Comparison of ENCODE assay signal across 8 cellular contexts in the genomic region with DNA sequence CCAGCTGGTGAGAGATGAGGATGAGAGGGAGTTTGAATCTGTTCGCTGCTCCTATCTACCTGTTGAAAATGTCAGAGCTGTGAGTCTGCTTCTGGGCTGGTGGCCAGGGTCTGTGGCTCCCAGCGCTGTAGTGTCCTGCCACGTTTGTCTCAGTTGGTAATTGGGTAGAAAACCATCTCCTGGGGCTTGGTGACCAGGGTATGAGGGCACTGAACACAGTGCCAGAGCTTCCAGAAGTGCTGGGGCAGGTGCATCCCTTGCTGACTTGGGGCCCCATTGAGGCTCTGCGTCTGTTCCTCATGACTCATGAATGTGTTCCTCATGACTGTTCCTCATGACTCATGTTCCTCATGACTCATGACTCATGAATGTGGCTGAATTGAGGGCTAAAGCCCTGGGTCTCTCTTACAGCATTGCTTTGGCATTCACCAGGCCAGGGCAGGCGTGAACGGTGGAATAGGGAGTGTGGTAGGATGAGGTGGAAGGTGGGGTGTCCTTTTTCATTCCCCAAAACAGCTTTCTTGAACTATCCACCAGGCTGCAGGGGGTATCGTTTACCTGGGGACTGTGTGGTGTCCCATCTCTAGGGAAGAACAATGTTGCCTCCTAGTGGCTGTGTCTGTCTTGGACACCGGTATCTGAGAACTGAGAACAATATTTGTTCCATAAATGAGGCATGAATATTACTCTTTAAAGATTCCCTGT.
A peak's percentile ranks its signal among the peaks of the same experiment; 100 is the strongest.
DNase-seq lines count a peak whose midpoint lies in the region; ATAC-seq lines count a peak whose summit lies in the region.

No MANE protein-coding gene starts in this region.

- no peak overlapping the region for H3K4me3 ChIP-seq in right cardiac atrium (ENCODE audit: low read length)

- no peak overlapping the region for H3K27ac Mint-ChIP-seq in activated naive CD8-positive, alpha-beta T cell treated with anti-CD3 and anti-CD28 coated beads, Interleukin-2, amount 10 ng/mL, durations not matched to agents 7 days and 5 days

- no peak overlapping the region for H3K27ac ChIP-seq in right cardiac atrium (ENCODE audit: low read length)

- no peaks in the 10 kb centered on the region for H3K36me3 Mint-ChIP-seq in activated naive CD8-positive, alpha-beta T cell treated with anti-CD3 and anti-CD28 coated beads, Interleukin-2, amount 10 ng/mL, durations not matched to agents 7 days and 5 days

- POLR2A ChIA-PET in activated naive CD8-positive, alpha-beta T cell treated with anti-CD3 and anti-CD28 coated beads, Interleukin-2, amount 10 ng/mL, durations not matched to agents 7 days and 5 days (lab: Charles Lee): no interaction called here

- no peaks in the 10 kb centered on the region for H3K9me3 Mint-ChIP-seq in activated naive CD8-positive, alpha-beta T cell treated with anti-CD3 and anti-CD28 coated beads, Interleukin-2, amount 10 ng/mL, durations not matched to agents 7 days and 5 days

- peaks cover 4% of the 10 kb centered on the region for H3K4me1 Mint-ChIP-seq in activated naive CD8-positive, alpha-beta T cell treated with anti-CD3 and anti-CD28 coated beads, Interleukin-2, amount 10 ng/mL, durations not matched to agents 7 days and 5 days

- intact Hi-C loops in right cardiac atrium (cut with DNase I): no loop called here

- 60% methylated on average over 8 of the region's 8 CpGs for whole genome bisulfite sequencing in right cardiac atrium

- peak; percentile 82 for ATAC-seq in GM19025 (IDR thresholded peaks at IDR 0.05; ENCODE audit: low read depth, unreplicated experiment)
- peak; percentile 75 for ATAC-seq in HG03139 (IDR thresholded peaks at IDR 0.05; ENCODE audit: unreplicated experiment)
- peak; percentile 47 for ATAC-seq in activated naive CD8-positive, alpha-beta T cell treated with anti-CD3 and anti-CD28 coated beads, Interleukin-2, amount 10 ng/mL, durations not matched to agents 7 days and 5 days (ENCODE audit: low read depth)
- ATAC-seq in right cardiac atrium: peak; percentile 77 to 94
- ATAC-seq in GM19324 (IDR thresholded peaks at IDR 0.05; ENCODE audit: low FRiP score, unreplicated experiment): no peak

- peaks cover 3% of the 10 kb centered on the region for H3K27me3 Mint-ChIP-seq in activated naive CD8-positive, alpha-beta T cell treated with anti-CD3 and anti-CD28 coated beads, Interleukin-2, amount 10 ng/mL, durations not matched to agents 7 days and 5 days

- H3K4me1 ChIP-seq in right cardiac atrium (ENCODE audit: control insufficient read depth, insufficient read depth, low read length): no peaks in the 10 kb centered on the region

- H3K4me3 Mint-ChIP-seq in activated naive CD8-positive, alpha-beta T cell treated with anti-CD3 and anti-CD28 coated beads, Interleukin-2, amount 10 ng/mL, durations not matched to agents 7 days and 5 days: no peak overlapping the region

- H3K27me3 ChIP-seq in right cardiac atrium (ENCODE audit: control insufficient read depth, insufficient read depth): no peaks in the 10 kb centered on the region

- peak; percentile 23 for DNase-seq in DMS114 treated with DMSO at 0.1 percent for 48 hours (lab: John Stamatoyannopoulos, UW; ENCODE audit: unreplicated experiment)
- DNase-seq in NOMO-1 treated with dmso at 0.1 percent for 144 hours (lab: John Stamatoyannopoulos, UW; ENCODE audit: unreplicated experiment): peak; percentile 71
- DNase-seq in activated naive CD8-positive, alpha-beta T cell treated with anti-CD3 and anti-CD28 coated beads, Interleukin-2, amount 10 ng/mL, durations not matched to agents 7 days and 5 days: no peak
- peak in 1 of 3 donors; percentile 26 for DNase-seq in right cardiac atrium
- DNase-seq in stimulated activated CD4-positive, alpha-beta T cell treated with anti-CD3 and anti-CD28 coated beads, Interleukin-15, amount 100 ng/mL, for 48 hours (ENCODE audit: low read depth in 2 of 2): peak; percentile 24

- H3K9me3 ChIP-seq in right cardiac atrium (ENCODE audit: control insufficient read depth, low read length): no peaks in the 10 kb centered on the region
